In genomic region chr14:104138098-104138890, GRCh38 we compare ENCODE assay signal across 7 cellular contexts. TPM values are rescaled to one million over a fixed set of nuclear protein-coding genes. Genes with fewer than 3 reads are reported as not detected.
DNase-seq lines count a peak whose midpoint lies in the region; ATAC-seq, FAIRE-seq and TF ChIP-seq lines count a peak whose summit lies in the region.

Gene KIF26A, plus strand, starts transcription at chr14:104138587. Its CDS starts 136 bp downstream, at chr14:104138723.

- H3K27me3 ChIP-seq in Peyer's patch (peaks cover 0 to 37% of the 10 kb centered on the region in 2 donors), muscle layer of duodenum (ENCODE audit: low read depth, low read length) (peaks cover 28% of the 10 kb centered on the region), vagina (no peaks in the 10 kb centered on the region)

- H3K27ac ChIP-seq in Peyer's patch (peak within 1 kb of the TSS in 1 of 4 donors; percentile 4), muscle layer of duodenum (ENCODE audit: low read length) (no peak within 1 kb of the TSS), vagina (peak within 1 kb of the TSS; percentile 15)

- intact Hi-C loops in vagina (cut with DNase I): loop anchor here (5.0 to 10.0 kb wide), 2 partner anchors 427 to 499 kb away; no protein-coding TSS in a partner anchor

- DNase-seq in HTR-8/SVneo (ENCODE audit: insufficient read length, low spot score) (peak; percentile 86), Peyer's patch (peak in 2 of 3 donors; percentile 35 to 50), ecto neural progenitor cell (ENCODE audit: low spot score) (peak; percentile 84), vagina (ENCODE audit: extremely low spot score in 2 of 2) (no peak), NCI-H2029 (lab: John Stamatoyannopoulos, UW) (no peak)

- TF ChIP-seq POLR2A in Peyer's patch (IDR thresholded peaks at IDR 0.05) (no peak), vagina (IDR thresholded peaks at IDR 0.05) (no peak)

- H3K4me3 ChIP-seq in Peyer's patch (peak within 1 kb of the TSS; percentile 27 to 52 (median 50)), muscle layer of duodenum (ENCODE audit: low read depth in 1 of 2, low read length in 2 of 2) (peak within 1 kb of the TSS; percentile 7 to 75), vagina (peak within 1 kb of the TSS; percentile 52 to 56)

- TF ChIP-seq CTCF in Peyer's patch (IDR thresholded peaks at IDR 0.05): no peak
- no peak for TF ChIP-seq CTCF in vagina (IDR thresholded peaks at IDR 0.05)

- no peak for ATAC-seq in HG02798 (IDR thresholded peaks at IDR 0.05; ENCODE audit: poor library complexity, unreplicated experiment)

- peaks cover 0 to 25% (median 15%) of the 10 kb centered on the region in 4 donors for H3K4me1 ChIP-seq in Peyer's patch
- H3K4me1 ChIP-seq in muscle layer of duodenum (ENCODE audit: control insufficient read depth in 1 of 2, insufficient read depth in 2 of 2, low read length in 2 of 2): peaks cover 0 to 41% of the 10 kb centered on the region in 2 donors
- H3K4me1 ChIP-seq in vagina: peaks cover 48% of the 10 kb centered on the region

- H3K9me3 ChIP-seq in Peyer's patch: no peaks in the 10 kb centered on the region
- no peaks in the 10 kb centered on the region for H3K9me3 ChIP-seq in muscle layer of duodenum (ENCODE audit: control insufficient read depth in 1 of 2, low read length in 2 of 2)
- no peaks in the 10 kb centered on the region for H3K9me3 ChIP-seq in vagina

- H3K36me3 ChIP-seq in Peyer's patch: no peaks in the 10 kb centered on the region
- H3K36me3 ChIP-seq in muscle layer of duodenum (ENCODE audit: control insufficient read depth in 1 of 2, insufficient read depth in 2 of 2, low read length in 2 of 2): no peaks in the 10 kb centered on the region
- H3K36me3 ChIP-seq in vagina: no peaks in the 10 kb centered on the region

- no peak for FAIRE-seq in HTR-8/SVneo (lab: Jason Lieb, UNC)

RNA-seq across cellular contexts. Expression of gene KIF26A, which starts in this region (rescaled TPM):
- total RNA-seq in Peyer's patch (1 to 10 TPM in 3 of 4 donors, under 1 TPM in 1; 0.53 to 5.8 (median 1.6) TPM), vagina (2.7 TPM)

Comparison
In these comparisons a context has a peak if more than half of its experiments do, and no peak if none do; other contexts are left out.
1. DNase-seq: peak in HTR-8/SVneo (single experiment), Peyer's patch (2 of 3) and ecto neural progenitor cell (single experiment); none in vagina (0 of 2) and NCI-H2029 (single experiment).
2. Peak in every context shown above with its lines, with median percentiles within 50 percentile points of each other: H3K4me3 ChIP-seq.